Comparison of ENCODE assay signal across 1 cellular context in genomic region chr11:106424111-106424510, GRCh38.
TF ChIP-seq lines count a peak whose summit lies in the region.

No MANE protein-coding gene starts in this region.

TF ChIP-seq in SK-N-SH, 30 proteins besides CTCF, POLR2A, EP300 and RAD21 (continued from another document):
- peak; percentile 66 for TF ChIP-seq PBX3 (IDR thresholded peaks at IDR 0.05)
- TF ChIP-seq NFIC (IDR thresholded peaks at IDR 0.05; ENCODE audit: borderline replicate concordance) = peak; percentile 98
- TF ChIP-seq USF1 (IDR thresholded peaks at IDR 0.05; ENCODE audit: borderline replicate concordance, low read depth) = no peak
- TF ChIP-seq IRF3 (IDR thresholded peaks at IDR 0.05; ENCODE audit: low read depth, low read length) = no peak
- no peak for TF ChIP-seq GABPA (IDR thresholded peaks at IDR 0.05; ENCODE audit: low read depth)
- no peak for TF ChIP-seq REST (IDR thresholded peaks at IDR 0.05; ENCODE audit: low read depth, low read length)
- peak; percentile 88 for TF ChIP-seq JUND (IDR thresholded peaks at IDR 0.05)
- peak; percentile 59; the same call in 1 of the 2 replicates for TF ChIP-seq POLR2AphosphoS5 (IDR thresholded peaks at IDR 0.05; ENCODE audit: low read depth, low read length)
- TF ChIP-seq CHD2 (IDR thresholded peaks at IDR 0.05; ENCODE audit: low read length, partially characterized antibody) = no peak
- no peak; the same call in 1 of the 2 replicates for TF ChIP-seq ZBTB33 (IDR thresholded peaks at IDR 0.05; ENCODE audit: borderline replicate concordance, low read depth)
- peak; percentile 86 for TF ChIP-seq TEAD4 (IDR thresholded peaks at IDR 0.05; ENCODE audit: borderline replicate concordance, insufficient read depth)
- TF ChIP-seq MEF2A (IDR thresholded peaks at IDR 0.05; ENCODE audit: borderline replicate concordance, low read depth) = 0 out of 2 replicates have a peak, but pooled peaks have one; percentile 6
- peak; percentile 40; the same call in 1 of the 2 replicates for TF ChIP-seq MAX (IDR thresholded peaks at IDR 0.05; ENCODE audit: low read depth)
- TF ChIP-seq FOSL2 (IDR thresholded peaks at IDR 0.05; ENCODE audit: borderline replicate concordance, low read depth) = peak; percentile 87; the same call in 1 of the 2 replicates
- TF ChIP-seq SMC3 (IDR thresholded peaks at IDR 0.05; ENCODE audit: low read depth, low read length) = no peak
- TF ChIP-seq NRF1 (IDR thresholded peaks at IDR 0.05; ENCODE audit: low read depth, low read length) = no peak
- no peak for TF ChIP-seq MXI1 (IDR thresholded peaks at IDR 0.05; ENCODE audit: low read depth, low read length)
- TF ChIP-seq ELF1 (IDR thresholded peaks at IDR 0.05) = no peak
- no peak for TF ChIP-seq RCOR1 (IDR thresholded peaks at IDR 0.05; ENCODE audit: low read length)
